14 cellular contexts compared by ENCODE assay signal in genomic region chr2:47653036-47653435, GRCh38.
A peak's percentile ranks its signal among the peaks of the same experiment; 100 is the strongest.
DNase-seq lines count a peak whose midpoint lies in the region; ATAC-seq and TF ChIP-seq lines count a peak whose summit lies in the region.
"Had no signal": no experiment of that assay in that cellular context is flagged by ENCODE, and none has a peak within 500 bp of the region (broad histone marks: within the 10 kb centered on the region; RNA-seq: fewer than 3 reads in every experiment).

No MANE protein-coding gene starts in this region.

- H2BK120ac ChIP-seq in trophoblast cell (ENCODE audit: insufficient read depth, low read length, poor library complexity): no peak overlapping the region

- H3K36me3 ChIP-seq in BLaER1: no peaks in the 10 kb centered on the region
- H3K36me3 ChIP-seq in BLaER1 treated with 17β-estradiol and CSF1 and Interleukin-3, amounts not matched to agents 10 nM and 100 nM: no peaks in the 10 kb centered on the region; a peak in 1 of 22 replicates
- H3K36me3 ChIP-seq in OCI-LY1 (ENCODE audit: insufficient read depth, low read length): no peaks in the 10 kb centered on the region
- H3K36me3 ChIP-seq in trophoblast cell (ENCODE audit: control insufficient read depth in 1 of 2, insufficient read depth in 2 of 2, low read length in 2 of 2): no peaks in the 10 kb centered on the region
- no peaks in the 10 kb centered on the region for H3K36me3 ChIP-seq in vagina

- peaks cover 84% of the 10 kb centered on the region for H3K4me1 ChIP-seq in BLaER1
- peaks cover 20 to 82% (median 72%) of the 10 kb centered on the region in 10 experiments; a peak in 19 of 20 replicates for H3K4me1 ChIP-seq in BLaER1 treated with 17β-estradiol and CSF1 and Interleukin-3, amounts not matched to agents 10 nM and 100 nM
- peaks cover 71% of the 10 kb centered on the region for H3K4me1 ChIP-seq in OCI-LY1 (ENCODE audit: insufficient read depth, low read length, severe bottlenecking)
- peaks cover 33 to 35% of the 10 kb centered on the region in 2 experiments for H3K4me1 ChIP-seq in trophoblast cell (ENCODE audit: control insufficient read depth in 1 of 2, insufficient read depth in 2 of 2, low read length in 2 of 2)
- H3K4me1 ChIP-seq in vagina: no peaks in the 10 kb centered on the region

- H3K4me2 ChIP-seq in BLaER1 (peak overlapping the region; percentile 73), OCI-LY1 (ENCODE audit: low read length) (peak overlapping the region; percentile 50), trophoblast cell (ENCODE audit: low read length) (no peak overlapping the region)
- peak overlapping the region in 9 of 11 experiments; percentile 46 to 89 (median 77); a peak in 19 of 22 replicates for H3K4me2 ChIP-seq in BLaER1 treated with 17β-estradiol and CSF1 and Interleukin-3, amounts not matched to agents 10 nM and 100 nM

- H4K12ac ChIP-seq in trophoblast cell (ENCODE audit: low read depth, low read length): no peak overlapping the region

- peaks cover 18% of the 10 kb centered on the region for H3K79me1 ChIP-seq in trophoblast cell (ENCODE audit: low read length)

- no peak for TF ChIP-seq CTCF in OCI-LY1 (IDR thresholded peaks at IDR 0.05; ENCODE audit: low read length)
- TF ChIP-seq CTCF in vagina (IDR thresholded peaks at IDR 0.05): no peak

- H3K23ac ChIP-seq in trophoblast cell (ENCODE audit: low read length): no peak overlapping the region

- H2BK12ac ChIP-seq in trophoblast cell (ENCODE audit: low read length): peak overlapping the region; percentile 25

- WGBS in trophoblast cell (ENCODE audit: extremely low coverage, insufficient coverage, insufficient read length): no CpG with 5 or more reads among the region's 6 CpGs

- H3K14ac ChIP-seq in trophoblast cell (ENCODE audit: low read length): no peak overlapping the region

- no peaks in the 10 kb centered on the region for H3K79me2 ChIP-seq in OCI-LY1 (ENCODE audit: insufficient read depth, low read length)
- H3K79me2 ChIP-seq in trophoblast cell (ENCODE audit: control insufficient read depth, insufficient read depth, low read length, poor library complexity): peaks cover 2% of the 10 kb centered on the region

- no peak overlapping the region for H2AK5ac ChIP-seq in trophoblast cell (ENCODE audit: low read length)

- no peak for DNase-seq in trophoblast cell
- no peak for DNase-seq in vagina (ENCODE audit: extremely low spot score in 2 of 2)
- DNase-seq in NCI-H146 treated with DMSO at 0.1 percent for 48 hours (lab: John Stamatoyannopoulos, UW; ENCODE audit: unreplicated experiment): no peak
- DNase-seq: C1 segment of cervical spinal cord; Calu3; CD4-positive, alpha-beta memory T cell; COR-L47; GM23248; H7; HCEC 1CT had no signal

- no peak overlapping the region for H3K18ac ChIP-seq in trophoblast cell (ENCODE audit: low read length)

- H3F3A ChIP-seq in OCI-LY1 (ENCODE audit: insufficient read depth, low read length): no peaks in the 10 kb centered on the region; the same call in 1 of the 2 replicates

- TF ChIP-seq POLR2A in vagina (IDR thresholded peaks at IDR 0.05): no peak

- H4K20me1 ChIP-seq in BLaER1: no peaks in the 10 kb centered on the region
- no peaks in the 10 kb centered on the region for H4K20me1 ChIP-seq in BLaER1 treated with 17β-estradiol and CSF1 and Interleukin-3, amounts not matched to agents 10 nM and 100 nM
- H4K20me1 ChIP-seq in OCI-LY1 (ENCODE audit: insufficient read depth, low read length): no peaks in the 10 kb centered on the region

- H3K9ac ChIP-seq in BLaER1 (peak overlapping the region; percentile 11; the same call in 1 of the 2 replicates), OCI-LY1 (ENCODE audit: low read length) (peak overlapping the region; percentile 67), trophoblast cell (ENCODE audit: low read length) (no peak overlapping the region)
- H3K9ac ChIP-seq in BLaER1 treated with 17β-estradiol and CSF1 and Interleukin-3, amounts not matched to agents 10 nM and 100 nM: no peak overlapping the region
- H3K9ac ChIP-seq: GM23248 had no signal

- H3K27ac ChIP-seq in BLaER1 (peak overlapping the region; percentile 50; the same call in 1 of the 2 replicates), OCI-LY1 (ENCODE audit: low read depth, low read length, poor library complexity, severe bottlenecking) (peak overlapping the region; percentile 99), trophoblast cell (ENCODE audit: low read depth, low read length) (no peak overlapping the region), vagina (no peak overlapping the region)
- no peak overlapping the region; a peak in 1 of 22 replicates for H3K27ac ChIP-seq in BLaER1 treated with 17β-estradiol and CSF1 and Interleukin-3, amounts not matched to agents 10 nM and 100 nM
- H3K27ac ChIP-seq: GM23248 had no signal

- no peak for ATAC-seq in GM19023 (IDR thresholded peaks at IDR 0.05; ENCODE audit: unreplicated experiment)

- intact Hi-C loops in vagina (cut with DNase I): no loop called here

- H4K8ac ChIP-seq in trophoblast cell (ENCODE audit: low read depth, low read length): no peak overlapping the region

- H3K4ac ChIP-seq in trophoblast cell (ENCODE audit: low read depth, low read length): no peak overlapping the region

- H3K9me2 ChIP-seq in OCI-LY1 (ENCODE audit: low read depth, low read length): no peaks in the 10 kb centered on the region

- H4K91ac ChIP-seq in trophoblast cell (ENCODE audit: low read depth, low read length): no peak overlapping the region

- H3K27me3 ChIP-seq in BLaER1 (no peaks in the 10 kb centered on the region), OCI-LY1 (ENCODE audit: insufficient read depth, low read length) (no peaks in the 10 kb centered on the region), trophoblast cell (ENCODE audit: insufficient read depth, low read length) (no peaks in the 10 kb centered on the region), vagina (no peaks in the 10 kb centered on the region)
- H3K27me3 ChIP-seq in BLaER1 treated with 17β-estradiol and CSF1 and Interleukin-3, amounts not matched to agents 10 nM and 100 nM: no peaks in the 10 kb centered on the region; a peak in 1 of 22 replicates

- no peak overlapping the region for H3K4me3 ChIP-seq in BLaER1
- H3K4me3 ChIP-seq in BLaER1 treated with 17β-estradiol and CSF1 and Interleukin-3, amounts not matched to agents 10 nM and 100 nM: no peak overlapping the region
- H3K4me3 ChIP-seq in OCI-LY1 (ENCODE audit: low read depth, low read length, poor library complexity, severe bottlenecking): no peak overlapping the region
- no peak overlapping the region for H3K4me3 ChIP-seq in trophoblast cell (ENCODE audit: low read depth, low read length)
- H3K4me3 ChIP-seq in vagina: no peak overlapping the region
- H3K4me3 ChIP-seq: GM23248 had no signal

- H2BK5ac ChIP-seq in trophoblast cell (ENCODE audit: low read depth, low read length, poor library complexity): no peak overlapping the region

- H2AFZ ChIP-seq in OCI-LY1 (ENCODE audit: low read length): no peak overlapping the region
- H2AFZ ChIP-seq in trophoblast cell (ENCODE audit: insufficient read depth, low read length, poor library complexity): no peak overlapping the region
- H2AFZ ChIP-seq: GM23248 had no signal

- H3K9me3 ChIP-seq in BLaER1: peaks cover 16% of the 10 kb centered on the region; the same call in 1 of the 2 replicates
- peaks cover 0 to 20% (median 15%) of the 10 kb centered on the region in 11 experiments; a peak in 17 of 22 replicates for H3K9me3 ChIP-seq in BLaER1 treated with 17β-estradiol and CSF1 and Interleukin-3, amounts not matched to agents 10 nM and 100 nM (replicated peaks in 1 of 11)
- no peaks in the 10 kb centered on the region for H3K9me3 ChIP-seq in OCI-LY1 (ENCODE audit: low read length)
- H3K9me3 ChIP-seq in trophoblast cell (ENCODE audit: insufficient read depth, low read depth, low read length): no peaks in the 10 kb centered on the region
- no peaks in the 10 kb centered on the region for H3K9me3 ChIP-seq in vagina

Comparison
In these comparisons a context has a peak if more than half of its experiments do, and no peak if none do; other contexts are left out.
1. H3K27ac ChIP-seq: peak in BLaER1 (single experiment) and OCI-LY1 (single experiment); none in BLaER1 treated with 17β-estradiol and CSF1 and Interleukin-3, amounts not matched to agents 10 nM and 100 nM (0 of 11), trophoblast cell (single experiment) and vagina (single experiment).
2. H3K9ac ChIP-seq: peak in BLaER1 (single experiment) and OCI-LY1 (single experiment); none in BLaER1 treated with 17β-estradiol and CSF1 and Interleukin-3, amounts not matched to agents 10 nM and 100 nM (0 of 11) and trophoblast cell (single experiment).